ENCODE assay signal across 1 cellular context in genomic region chr4:71729856-71730255, GRCh38.
TF ChIP-seq lines count a peak whose summit lies in the region.

No MANE protein-coding gene starts in this region.

TF ChIP-seq in GM23338, 12 proteins besides CTCF, POLR2A, EP300 and RAD21 (continued from another document):
- no peak for TF ChIP-seq ZNF462 (CRISPR knock-in tag; IDR thresholded peaks at IDR 0.05)
- TF ChIP-seq JUNB (IDR thresholded peaks at IDR 0.05; ENCODE audit: unreplicated experiment): no peak
TF ChIP-seq in GM23338: peak in this region for 0.
